1 cellular context compared by ENCODE assay signal in the genomic region with DNA sequence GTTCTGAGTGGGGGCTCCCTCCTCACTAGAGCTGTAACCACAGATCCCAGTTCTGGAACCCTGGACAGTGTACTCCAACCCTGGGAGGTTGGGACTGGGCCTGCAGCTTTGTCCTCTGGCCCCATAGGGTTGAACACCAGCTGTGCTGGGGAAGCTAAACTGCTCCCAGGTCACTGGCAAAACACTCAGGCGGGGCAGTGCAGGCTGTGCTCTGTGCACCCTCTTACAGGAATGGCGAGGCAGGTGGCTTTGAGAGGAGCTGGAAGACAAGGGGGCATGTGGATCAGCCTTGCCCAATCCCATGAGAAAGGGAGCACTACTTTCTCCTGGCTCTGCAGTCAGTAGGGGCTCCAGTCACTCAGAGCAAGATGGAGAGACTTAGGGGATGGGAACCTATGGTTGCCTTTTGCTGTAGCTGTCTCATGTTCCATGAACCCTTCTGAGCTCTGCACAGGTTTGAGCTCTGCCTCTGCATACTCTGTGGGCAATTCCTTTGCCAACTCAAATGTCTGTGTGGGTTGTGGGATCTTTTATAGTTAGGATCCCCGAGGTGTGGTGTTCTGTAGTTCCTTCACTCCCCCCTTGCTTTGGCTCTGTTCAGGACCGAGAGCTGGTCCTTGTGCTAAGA.
TF ChIP-seq lines count a peak whose summit lies in the region.

No MANE protein-coding gene starts in this region.

TF ChIP-seq in K562, 482 proteins besides CTCF, POLR2A, EP300 and RAD21:
- TF ChIP-seq ZNF609 (CRISPR knock-in tag; IDR thresholded peaks at IDR 0.05; ENCODE audit: borderline replicate concordance) (no peak), SAP30 (IDR thresholded peaks at IDR 0.05; ENCODE audit: borderline replicate concordance, insufficient read depth, low read depth, low read length, poor library complexity, severe bottlenecking) (no peak), ZNF57 (CRISPR knock-in tag; IDR thresholded peaks at IDR 0.05) (no peak), ARID1B (IDR thresholded peaks at IDR 0.05) (no peak), FOXK2 (conservative IDR thresholded peaks at IDR 0.05 in 1 of 2, IDR thresholded peaks at IDR 0.05 in 1 of 2; ENCODE audit: low read depth in 2 of 2) (no peak), CCNT2 (IDR thresholded peaks at IDR 0.05; ENCODE audit: borderline replicate concordance, extremely low read depth, insufficient read length, low read depth, low read length) (no peak), ZNF75A (CRISPR knock-in tag; IDR thresholded peaks at IDR 0.05) (no peak), GATA2 (CRISPR knock-in tag; IDR thresholded peaks at IDR 0.05) (no peak), ELF2 (CRISPR knock-in tag; IDR thresholded peaks at IDR 0.05) (no peak), ZBTB1 (CRISPR knock-in tag; IDR thresholded peaks at IDR 0.05; ENCODE audit: borderline replicate concordance, low read depth) (no peak), NFE2 (IDR thresholded peaks at IDR 0.05; ENCODE audit: low read depth) (no peak), SREBF2 (CRISPR knock-in tag; IDR thresholded peaks at IDR 0.05) (no peak)
- TF ChIP-seq, protein P1, sequence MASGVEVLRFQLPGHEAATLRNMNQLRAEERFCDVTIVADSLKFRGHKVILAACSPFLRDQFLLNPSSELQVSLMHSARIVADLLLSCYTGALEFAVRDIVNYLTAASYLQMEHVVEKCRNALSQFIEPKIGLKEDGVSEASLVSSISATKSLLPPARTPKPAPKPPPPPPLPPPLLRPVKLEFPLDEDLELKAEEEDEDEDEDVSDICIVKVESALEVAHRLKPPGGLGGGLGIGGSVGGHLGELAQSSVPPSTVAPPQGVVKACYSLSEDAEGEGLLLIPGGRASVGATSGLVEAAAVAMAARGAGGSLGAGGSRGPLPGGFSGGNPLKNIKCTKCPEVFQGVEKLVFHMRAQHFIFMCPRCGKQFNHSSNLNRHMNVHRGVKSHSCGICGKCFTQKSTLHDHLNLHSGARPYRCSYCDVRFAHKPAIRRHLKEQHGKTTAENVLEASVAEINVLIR (CRISPR knock-in tag; IDR thresholded peaks at IDR 0.05), result no peak
